In the genomic region with DNA sequence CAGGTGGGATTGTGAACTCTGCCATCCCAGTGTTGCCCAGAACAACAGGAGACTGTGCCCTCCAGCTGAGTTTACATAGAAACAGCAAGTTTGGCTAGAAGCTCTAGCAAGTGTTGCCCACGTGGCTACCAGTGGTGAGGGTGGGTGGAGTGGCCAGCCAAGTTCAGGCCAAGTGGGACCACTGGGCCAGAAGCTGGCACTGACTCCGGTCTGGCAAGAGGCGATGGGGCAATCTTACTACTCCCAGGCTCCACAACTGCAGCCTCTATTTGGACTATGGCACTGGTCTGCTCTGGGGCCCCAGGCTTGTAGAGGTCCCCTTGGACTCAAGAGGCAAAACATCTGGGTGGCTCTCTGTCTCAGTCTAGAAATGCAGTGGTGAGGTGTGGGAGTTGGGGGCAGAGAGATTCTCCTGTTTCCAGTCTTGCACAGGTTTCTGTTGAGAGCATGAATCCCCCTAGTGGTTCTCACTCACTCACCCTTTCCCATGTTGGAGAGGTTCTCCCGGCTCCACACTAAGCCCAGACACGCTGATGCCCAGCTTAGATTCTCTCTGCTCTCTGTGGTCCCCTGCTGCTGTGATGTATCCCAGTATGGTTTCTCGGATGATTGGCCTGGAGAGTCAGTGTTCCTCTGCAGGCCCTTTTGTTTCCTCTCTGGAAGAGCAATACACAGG, we compare ENCODE assay signal across 27 cellular contexts.
"Had no signal": no experiment of that assay in that cellular context is flagged by ENCODE, and none has a peak within 500 bp of the region (broad histone marks: within the 10 kb centered on the region; RNA-seq: fewer than 3 reads in every experiment).

No MANE protein-coding gene starts in this region.

- H3K4me3 ChIP-seq: Peyer's patch, SJSA1 had no signal

- H3K27me3 ChIP-seq: Peyer's patch, SJSA1 had no signal

- H3K4me3 Mint-ChIP-seq: activated CD4-positive, alpha-beta memory T cell treated with anti-CD3 and anti-CD28 coated beads, Interleukin-2, amount 10 ng/mL, durations not matched to agents 7 days and 5 days; activated CD4-positive, alpha-beta T cell treated with anti-CD3 and anti-CD28 coated beads for 36 hours; activated T-cell treated with anti-CD3 and anti-CD28 coated beads, Interleukin-2, amount 50 U/mL, for 24 hours; activated T-helper 1 cell treated with anti-CD3 and anti-CD28 coated beads, Interleukin-12 subunit alpha, Interleukin-12 subunit beta, Interleukin-2, Interleukin-4 antibody, amounts not matched to agents 30 ng/mL and 10 ng/mL and 1 ng/mL, durations not matched to agents 14 hours and 24 hours and 36 hours; brain; central memory CD8-positive, alpha-beta T cell; IgD-negative memory B cell; T-cell had no signal

- H3K4me1 ChIP-seq: Peyer's patch, SJSA1 had no signal

- H3K36me3 Mint-ChIP-seq: brain, IgD-negative memory B cell, T-cell had no signal

- H3K27ac ChIP-seq: Peyer's patch, RWPE1, SJSA1, VCaP had no signal

- ATAC-seq: activated CD4-positive, alpha-beta T cell treated with anti-CD3 and anti-CD28 coated beads for 36 hours; activated naive CD4-positive, alpha-beta T cell treated with anti-CD3 and anti-CD28 coated beads, Interleukin-2, amount 50 U/mL, for 72 hours; T-cell had no signal

- H3K4me1 Mint-ChIP-seq: activated CD4-positive, alpha-beta memory T cell treated with anti-CD3 and anti-CD28 coated beads, Interleukin-2, amount 10 ng/mL, durations not matched to agents 7 days and 5 days; activated CD4-positive, alpha-beta T cell treated with anti-CD3 and anti-CD28 coated beads for 36 hours; brain; central memory CD8-positive, alpha-beta T cell; IgD-negative memory B cell; T-cell had no signal

- DNase-seq: activated CD4-positive, alpha-beta memory T cell treated with anti-CD3 and anti-CD28 coated beads, Interleukin-2, amount 10 ng/mL, durations not matched to agents 7 days and 5 days; activated CD4-positive, alpha-beta T cell treated with anti-CD3 and anti-CD28 coated beads for 36 hours; activated CD4-positive, alpha-beta T cell treated with anti-CD3 and anti-CD28 coated beads, Interleukin-2, amount 50 U/mL, for 1 hour; activated effector memory CD4-positive, alpha-beta T cell treated with anti-CD3 and anti-CD28 coated beads, Interleukin-2, amount 50 U/mL, for 16 hours; activated naive CD4-positive, alpha-beta T cell treated with Interleukin-2 at 50 U/mL for 16 hours; activated T-cell treated with anti-CD3 and anti-CD28 coated beads, Interleukin-2, amount 50 U/mL, for 24 hours; amygdala; KG1; NCI-H1048; NCI-H146; NCI-H1930; NCI-H510A treated with DMSO at 0.1 percent for 48 hours; Peyer's patch; Right ventricle myocardium superior; T-cell; T-helper 2 cell; T1000 had no signal

- H3K27me3 Mint-ChIP-seq: activated CD4-positive, alpha-beta memory T cell treated with anti-CD3 and anti-CD28 coated beads, Interleukin-2, amount 10 ng/mL, durations not matched to agents 7 days and 5 days; activated CD4-positive, alpha-beta T cell treated with anti-CD3 and anti-CD28 coated beads for 36 hours; activated T-cell treated with anti-CD3 and anti-CD28 coated beads, Interleukin-2, amount 50 U/mL, for 24 hours; central memory CD8-positive, alpha-beta T cell; IgD-negative memory B cell; T-cell had no signal

- H3K9me3 ChIP-seq: SJSA1 had no signal

- H3K27ac Mint-ChIP-seq: activated CD4-positive, alpha-beta memory T cell treated with anti-CD3 and anti-CD28 coated beads, Interleukin-2, amount 10 ng/mL, durations not matched to agents 7 days and 5 days; activated CD4-positive, alpha-beta T cell treated with anti-CD3 and anti-CD28 coated beads for 36 hours; activated T-cell treated with anti-CD3 and anti-CD28 coated beads, Interleukin-2, amount 50 U/mL, for 24 hours; activated T-helper 1 cell treated with anti-CD3 and anti-CD28 coated beads, Interleukin-12 subunit alpha, Interleukin-12 subunit beta, Interleukin-2, Interleukin-4 antibody, amounts not matched to agents 30 ng/mL and 10 ng/mL and 1 ng/mL, durations not matched to agents 14 hours and 24 hours and 36 hours; brain; IgD-negative memory B cell; T-cell had no signal

- FAIRE-seq: astrocyte, TTC549 had no signal

- H3K36me3 ChIP-seq: Peyer's patch, SJSA1 had no signal
